In genomic region chr1:67623906-67624305, GRCh38 we compare ENCODE assay signal across 36 cellular contexts.
A peak's percentile ranks its signal among the peaks of the same experiment; 100 is the strongest.
DNase-seq lines count a peak whose midpoint lies in the region; ATAC-seq, FAIRE-seq and TF ChIP-seq lines count a peak whose summit lies in the region.
"Had no signal": no experiment of that assay in that cellular context is flagged by ENCODE, and none has a peak within 500 bp of the region (broad histone marks: within the 10 kb centered on the region; RNA-seq: fewer than 3 reads in every experiment).

No MANE protein-coding gene starts in this region.

- H2AK5ac ChIP-seq in neuronal stem cell (ENCODE audit: low read depth, low read length), result no peak overlapping the region

- no peak for FAIRE-seq in frontal cortex (lab: Jason Lieb, UNC)
- FAIRE-seq: A204.1, A549, D721Med had no signal

- in situ Hi-C loops in Panc1 (cut with HindIII; ENCODE audit: low pct_unique_long_range_greater_than_20kb, low sequenced_read_pairs), result no loop called here

- TF ChIP-seq CTCF in Panc1 (IDR thresholded peaks at IDR 0.05) (no peak), esophagus muscularis mucosa (IDR thresholded peaks at IDR 0.05) (no peak), osteocyte (IDR thresholded peaks at IDR 0.05) (no peak), dorsolateral prefrontal cortex (IDR thresholded peaks at IDR 0.05 in 54 of 56, conservative IDR thresholded peaks at IDR 0.05 in 2 of 56; ENCODE audit: low read depth in 1 of 56, partially characterized antibody in 56 of 56) (no peak)

- no peak overlapping the region for H4K8ac ChIP-seq in neuronal stem cell (ENCODE audit: low read depth, low read length)

- TF ChIP-seq EP300 in esophagus muscularis mucosa (IDR thresholded peaks at IDR 0.05), result no peak

- no peak overlapping the region for H3K18ac ChIP-seq in neuronal stem cell (ENCODE audit: low read length)

- WGBS in esophagus muscularis mucosa, result 88% methylated on average over 3 of the region's 3 CpGs
- WGBS in neuronal stem cell (ENCODE audit: extremely low coverage in 2 of 2, insufficient read length in 2 of 2, insufficient replicate concordance in 1 of 2), 2 donors, result no CpG with 5 or more reads among the region's 3 CpGs

- H3K23ac ChIP-seq in neuronal stem cell (ENCODE audit: low read depth, low read length, poor library complexity), result no peak overlapping the region

- H3K27me3 Mint-ChIP-seq in osteocyte (ENCODE audit: unreplicated experiment), result no peaks in the 10 kb centered on the region
- peaks cover 4 to 11% of the 10 kb centered on the region in 2 donors for H3K27me3 Mint-ChIP-seq in stimulated activated naive B cell treated with anti-CD40 and anti-IgM and Interleukin-4, amounts not matched to agents 10 μg/mL and 1 μg/mL and 100 μg/mL, for 72 hours

- H3K4me2 ChIP-seq in neuronal stem cell (ENCODE audit: insufficient read depth, low read length, poor library complexity, severe bottlenecking), result no peak overlapping the region
- H3K4me2 ChIP-seq: A549; BLaER1; BLaER1 treated with 17β-estradiol and CSF1 and Interleukin-3, amounts not matched to agents 10 nM and 100 nM had no signal

- POLR2A ChIA-PET in Panc1 (lab: Charles Lee), result interaction anchor here (0.8 kb wide), 1 partner anchor 17 kb away, joined by 3 read pairs; no protein-coding TSS in a partner anchor

- H3K36me3 ChIP-seq in Panc1 (ENCODE audit: control insufficient read depth, insufficient read depth, low read length) (no peaks in the 10 kb centered on the region), esophagus muscularis mucosa (no peaks in the 10 kb centered on the region), neuronal stem cell (replicated peaks in 1 of 2; ENCODE audit: control insufficient read depth in 2 of 2, insufficient read depth in 2 of 2, low read length in 2 of 2) (no peaks in the 10 kb centered on the region)
- H3K36me3 ChIP-seq: BE2C; BLaER1; BLaER1 treated with 17β-estradiol and CSF1 and Interleukin-3, amounts not matched to agents 10 nM and 100 nM had no signal

- intact Hi-C loops in Panc1 (cut with micrococcal nuclease; ENCODE audit: unreplicated experiment), result no loop called here
- intact Hi-C loops in esophagus muscularis mucosa (cut with DNase I), result no loop called here
- intact Hi-C loops in dorsolateral prefrontal cortex (cut with DNase I), result no loop called here

- no peak overlapping the region for H2BK5ac ChIP-seq in neuronal stem cell (ENCODE audit: low read length)

- H3K4me1 ChIP-seq in Panc1 (ENCODE audit: control insufficient read depth, insufficient read depth, low read length), result peaks cover 12% of the 10 kb centered on the region
- H3K4me1 ChIP-seq in esophagus muscularis mucosa, result peaks cover 0 to 14% (median 12%) of the 10 kb centered on the region in 4 donors
- no peaks in the 10 kb centered on the region for H3K4me1 ChIP-seq in neuronal stem cell (ENCODE audit: control insufficient read depth in 2 of 2, insufficient read depth in 1 of 2, low read depth in 1 of 2, low read length in 2 of 2)
- H3K4me1 ChIP-seq: A549; BE2C; BLaER1; BLaER1 treated with 17β-estradiol and CSF1 and Interleukin-3, amounts not matched to agents 10 nM and 100 nM had no signal

- H2BK120ac ChIP-seq in neuronal stem cell (ENCODE audit: low read depth, low read length), result no peak overlapping the region

- H3K4me3 ChIP-seq in Panc1 (ENCODE audit: low read depth in 2 of 2, low read length in 2 of 2), result no peak overlapping the region
- H3K4me3 ChIP-seq in esophagus muscularis mucosa, result no peak overlapping the region
- H3K4me3 ChIP-seq in neuronal stem cell (ENCODE audit: low read length in 2 of 2), result no peak overlapping the region
- H3K4me3 ChIP-seq in dorsolateral prefrontal cortex, result no peak overlapping the region
- H3K4me3 ChIP-seq: A549; BLaER1; BLaER1 treated with 17β-estradiol and CSF1 and Interleukin-3, amounts not matched to agents 10 nM and 100 nM had no signal

- H3K9me3 ChIP-seq in Panc1 (ENCODE audit: control insufficient read depth, insufficient read depth, low read depth, low read length), result no peaks in the 10 kb centered on the region; the same call in 1 of the 2 replicates
- no peaks in the 10 kb centered on the region for H3K9me3 ChIP-seq in esophagus muscularis mucosa
- no peaks in the 10 kb centered on the region for H3K9me3 ChIP-seq in neuronal stem cell (replicated peaks in 1 of 2; ENCODE audit: control insufficient read depth in 2 of 2, insufficient read depth in 1 of 2, low read depth in 1 of 2, low read length in 2 of 2)
- H3K9me3 ChIP-seq: A549, BE2C, BLaER1, Caco-2 had no signal

- TF ChIP-seq POLR2A in esophagus muscularis mucosa (IDR thresholded peaks at IDR 0.05; ENCODE audit: low read depth), result no peak

- DNase-seq in Panc1 (ENCODE audit: low read depth, low spot score) (no peak), esophagus muscularis mucosa (ENCODE audit: extremely low spot score) (peak; percentile 86), neuronal stem cell (ENCODE audit: low spot score) (no peak), osteocyte (ENCODE audit: extremely low spot score, unreplicated experiment) (peak; percentile 68), dorsolateral prefrontal cortex (no peak), frontal cortex (ENCODE audit: low spot score in 2 of 2) (no peak), nucleus accumbens (lab: John Stamatoyannopoulos, UW) (no peak)
- no peak for DNase-seq in stimulated activated naive B cell treated with anti-CD40 and anti-IgM and Interleukin-4, amounts not matched to agents 10 μg/mL and 1 μg/mL and 100 μg/mL, for 72 hours
- DNase-seq: 8988T; ACHN; AML-193; BE2C; C1 segment of cervical spinal cord; Caco-2; Calu3; CD4-positive, alpha-beta memory T cell; CD4-positive, alpha-beta T cell; CD4-positive, CD25-positive, alpha-beta regulatory T cell; CD8-positive, alpha-beta memory T cell; CD8-positive, alpha-beta T cell; COR-L47; DMS 273 treated with DMSO at 0.1 percent for 48 hours; DMS153; DMS79; DMS79 treated with DMSO at 0.1 percent for 48 hours; DND-41; EL had no signal

- H3K14ac ChIP-seq in neuronal stem cell (ENCODE audit: low read length), result no peak overlapping the region

- no peak overlapping the region for H2BK12ac ChIP-seq in neuronal stem cell (ENCODE audit: low read length)

- no peak overlapping the region for H3K9ac ChIP-seq in neuronal stem cell (ENCODE audit: low read depth, low read length, poor library complexity)
- H3K9ac ChIP-seq: BLaER1; BLaER1 treated with 17β-estradiol and CSF1 and Interleukin-3, amounts not matched to agents 10 nM and 100 nM had no signal

- no peak for ATAC-seq in Panc1
- no peak for ATAC-seq in stimulated activated naive B cell treated with anti-CD40 and anti-IgM and Interleukin-4, amounts not matched to agents 10 μg/mL and 1 μg/mL and 100 μg/mL, for 72 hours (replicated peaks)
- ATAC-seq: A549; CD8-positive, alpha-beta T cell had no signal

- H3K4me1 Mint-ChIP-seq in osteocyte (ENCODE audit: unreplicated experiment), result peaks cover 15% of the 10 kb centered on the region
- H3K4me1 Mint-ChIP-seq in stimulated activated naive B cell treated with anti-CD40 and anti-IgM and Interleukin-4, amounts not matched to agents 10 μg/mL and 1 μg/mL and 100 μg/mL, for 72 hours, result no peaks in the 10 kb centered on the region
- H3K4me1 Mint-ChIP-seq: B cell; CD14-positive monocyte; CD4-positive, alpha-beta memory T cell; CD8-positive, alpha-beta memory T cell had no signal

- H2BK15ac ChIP-seq in neuronal stem cell (ENCODE audit: low read length), result peak overlapping the region; percentile 25

- H3K27ac Mint-ChIP-seq in osteocyte (ENCODE audit: unreplicated experiment), result no peak overlapping the region
- no peak overlapping the region for H3K27ac Mint-ChIP-seq in stimulated activated naive B cell treated with anti-CD40 and anti-IgM and Interleukin-4, amounts not matched to agents 10 μg/mL and 1 μg/mL and 100 μg/mL, for 72 hours
- H3K27ac Mint-ChIP-seq: B cell; CD14-positive monocyte; CD4-positive, alpha-beta T cell; CD4-positive, CD25-positive, alpha-beta regulatory T cell; CD8-positive, alpha-beta memory T cell; CD8-positive, alpha-beta T cell had no signal

- H3K27ac ChIP-seq in Panc1 (ENCODE audit: low read length), result peak overlapping the region; percentile 87; the same call in 1 of the 2 replicates
- H3K27ac ChIP-seq in esophagus muscularis mucosa (replicated peaks in 1 of 4), result no peak overlapping the region
- H3K27ac ChIP-seq in neuronal stem cell (replicated peaks; ENCODE audit: low read length), result no peak overlapping the region
- no peak overlapping the region for H3K27ac ChIP-seq in dorsolateral prefrontal cortex
- H3K27ac ChIP-seq: 22Rv1; A549; BLaER1; BLaER1 treated with 17β-estradiol and CSF1 and Interleukin-3, amounts not matched to agents 10 nM and 100 nM; C4-2B had no signal

- H2AFZ ChIP-seq in neuronal stem cell (ENCODE audit: low read length), result no peak overlapping the region

- H3K36me3 Mint-ChIP-seq in osteocyte (ENCODE audit: unreplicated experiment), result peaks cover 5% of the 10 kb centered on the region
- H3K36me3 Mint-ChIP-seq in stimulated activated naive B cell treated with anti-CD40 and anti-IgM and Interleukin-4, amounts not matched to agents 10 μg/mL and 1 μg/mL and 100 μg/mL, for 72 hours, result no peaks in the 10 kb centered on the region
- H3K36me3 Mint-ChIP-seq: CD14-positive monocyte; CD4-positive, alpha-beta memory T cell; CD4-positive, CD25-positive, alpha-beta regulatory T cell; CD8-positive, alpha-beta T cell had no signal

- H3K27me3 ChIP-seq in Panc1 (ENCODE audit: control insufficient read depth, insufficient read depth, low read length) (no peaks in the 10 kb centered on the region), esophagus muscularis mucosa (no peaks in the 10 kb centered on the region), neuronal stem cell (ENCODE audit: control insufficient read depth in 3 of 3, insufficient read depth in 3 of 3, low read depth in 1 of 3, low read length in 3 of 3) (peaks cover 0 to 9% (median 0%) of the 10 kb centered on the region in 3 experiments), dorsolateral prefrontal cortex (no peaks in the 10 kb centered on the region)
- H3K27me3 ChIP-seq: BE2C; BLaER1; BLaER1 treated with 17β-estradiol and CSF1 and Interleukin-3, amounts not matched to agents 10 nM and 100 nM had no signal

- no peak overlapping the region for H3K4me3 Mint-ChIP-seq in osteocyte (ENCODE audit: unreplicated experiment)
- H3K4me3 Mint-ChIP-seq in stimulated activated naive B cell treated with anti-CD40 and anti-IgM and Interleukin-4, amounts not matched to agents 10 μg/mL and 1 μg/mL and 100 μg/mL, for 72 hours, result no peak overlapping the region
- H3K4me3 Mint-ChIP-seq: B cell; CD14-positive monocyte; CD4-positive, alpha-beta memory T cell; CD4-positive, alpha-beta T cell; CD4-positive, CD25-positive, alpha-beta regulatory T cell; CD8-positive, alpha-beta memory T cell; CD8-positive, alpha-beta T cell had no signal

- H4K91ac ChIP-seq in neuronal stem cell (ENCODE audit: low read depth, low read length, poor library complexity), result no peak overlapping the region

- no TSS peak for BruUV-seq in Panc1 (replicated peaks; lab: Mats Ljungman, UMichigan)

- no peak overlapping the region for H3K4ac ChIP-seq in neuronal stem cell (ENCODE audit: low read length)

- H3K9me3 Mint-ChIP-seq in osteocyte (ENCODE audit: unreplicated experiment), result peaks cover 15% of the 10 kb centered on the region
- H3K9me3 Mint-ChIP-seq in stimulated activated naive B cell treated with anti-CD40 and anti-IgM and Interleukin-4, amounts not matched to agents 10 μg/mL and 1 μg/mL and 100 μg/mL, for 72 hours, result no peaks in the 10 kb centered on the region
- H3K9me3 Mint-ChIP-seq: CD4-positive, alpha-beta T cell; CD8-positive, alpha-beta T cell had no signal

- H3K79me1 ChIP-seq in neuronal stem cell (ENCODE audit: low read depth, low read length), result no peaks in the 10 kb centered on the region

- CTCF ChIA-PET in Panc1 (lab: Charles Lee), result no interaction called here

Comparison
In these comparisons a context has a peak if more than half of its experiments do, and no peak if none do; other contexts are left out.
1. DNase-seq: peak in esophagus muscularis mucosa (single experiment) and osteocyte (single experiment); none in Panc1 (single experiment), neuronal stem cell (single experiment), stimulated activated naive B cell treated with anti-CD40 and anti-IgM and Interleukin-4, amounts not matched to agents 10 μg/mL and 1 μg/mL and 100 μg/mL, for 72 hours (single experiment), dorsolateral prefrontal cortex (0 of 10), frontal cortex (0 of 2) and nucleus accumbens (0 of 56).